Comparison of ENCODE assay signal across 9 cellular contexts in genomic region chr4:5888222-5888701, GRCh38. TPM values are rescaled to one million over a fixed set of nuclear protein-coding genes. Genes with fewer than 3 reads are reported as not detected.
DNase-seq lines count a peak whose midpoint lies in the region; ATAC-seq and TF ChIP-seq lines count a peak whose summit lies in the region.
"Had no signal": no experiment of that assay in that cellular context is flagged by ENCODE, and none has a peak within 500 bp of the region (broad histone marks: within the 10 kb centered on the region; RNA-seq: fewer than 3 reads in every experiment).

No MANE protein-coding gene starts in this region.

- no peaks in the 10 kb centered on the region for H3K9me3 ChIP-seq in tibial artery

- no peak for ATAC-seq in HG02798 (IDR thresholded peaks at IDR 0.05; ENCODE audit: poor library complexity, unreplicated experiment)

- peaks cover 0 to 80% of the 10 kb centered on the region in 2 donors for H3K27me3 ChIP-seq in tibial artery

- no peak overlapping the region for H3K27ac ChIP-seq in tibial artery

- DNase-seq in NCI-H1092 (lab: John Stamatoyannopoulos, UW) = peak; percentile 80
- DNase-seq in SK-N-DZ (ENCODE audit: low spot score) = peak; percentile 80
- DNase-seq in left kidney (ENCODE audit: low read depth, low spot score) = peak; percentile 85
- no peak for DNase-seq in tibial artery
- no peak for DNase-seq in SIG-M5 (lab: John Stamatoyannopoulos, UW)
- no peak for DNase-seq in COLO829 (ENCODE audit: low spot score)
- DNase-seq: cerebellar nuclear complex, naive B cell had no signal

- H3K4me1 ChIP-seq in tibial artery = peaks cover 0 to 41% (median 23%) of the 10 kb centered on the region in 4 donors

- no peaks in the 10 kb centered on the region for H3K36me3 ChIP-seq in tibial artery

- intact Hi-C loops in tibial artery (cut with DNase I; ENCODE audit: low total_unique reads) = no loop called here

- TF ChIP-seq CTCF in tibial artery (IDR thresholded peaks at IDR 0.05) = no peak

- peak overlapping the region; percentile 9 to 48 for H3K4me3 ChIP-seq in tibial artery

RNA-seq across cellular contexts. Expression of gene CRMP1, which starts 4.6 kb away (rescaled TPM):
- polyA plus RNA-seq in SK-N-DZ (2014; cell fraction: cytosol; rRNA removed) = 236 and 244 TPM in 2 replicates
- polyA plus RNA-seq in SK-N-DZ (2014; cell fraction: nucleus; rRNA removed) = 129 and 137 TPM in 2 replicates

Comparison
In these comparisons a context has a peak if more than half of its experiments do, and no peak if none do; other contexts are left out.
1. DNase-seq: peak in NCI-H1092 (single experiment), SK-N-DZ (single experiment) and left kidney (single experiment); none in tibial artery (0 of 2), SIG-M5 (single experiment) and COLO829 (single experiment).